Comparison of ENCODE assay signal across 2 cellular contexts in the genomic region with DNA sequence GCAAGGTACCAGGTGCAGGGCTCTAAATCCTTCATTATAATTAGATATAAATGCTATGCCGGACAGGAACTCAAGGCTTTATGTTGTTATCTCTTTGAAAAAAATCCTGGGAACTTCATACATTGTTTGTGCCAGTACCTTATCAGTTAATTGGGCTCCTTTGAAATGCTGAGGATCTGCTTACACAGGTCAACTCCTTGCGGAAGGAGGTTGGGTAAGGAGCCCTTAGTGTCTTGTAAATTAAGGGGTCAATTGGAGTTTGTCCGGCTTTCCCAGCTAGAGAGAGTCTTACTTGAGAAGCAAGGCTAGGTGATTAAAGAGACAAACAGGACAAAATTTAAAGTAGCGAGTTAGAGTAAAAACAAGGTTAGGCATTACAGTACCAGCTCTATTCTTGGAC. TPM values are rescaled to one million over a fixed set of nuclear protein-coding genes. Genes with fewer than 3 reads are reported as not detected.
"Had no signal": no experiment of that assay in that cellular context is flagged by ENCODE, and none has a peak within 500 bp of the region (broad histone marks: within the 10 kb centered on the region; RNA-seq: fewer than 3 reads in every experiment).

No MANE protein-coding gene starts in this region.

RNA-seq across cellular contexts. Expression of gene STK31, which starts 14.1 kb away (rescaled TPM):
- total RNA-seq: foreskin keratinocyte, myocyte had no signal
